Comparison of ENCODE assay signal across 13 cellular contexts in genomic region chr4:75715105-75715799, GRCh38. TPM values are rescaled to one million over a fixed set of nuclear protein-coding genes. Genes with fewer than 3 reads are reported as not detected.
DNase-seq lines count a peak whose midpoint lies in the region; ATAC-seq and TF ChIP-seq lines count a peak whose summit lies in the region.
"Had no signal": no experiment of that assay in that cellular context is flagged by ENCODE, and none has a peak within 500 bp of the region (broad histone marks: within the 10 kb centered on the region; RNA-seq: fewer than 3 reads in every experiment).

No MANE protein-coding gene starts in this region.

- no peak for TF ChIP-seq POLR2A in heart left ventricle (IDR thresholded peaks at IDR 0.05)
- TF ChIP-seq POLR2A in right lobe of liver (IDR thresholded peaks at IDR 0.05) = no peak

- H3K27ac ChIP-seq in right cardiac atrium (ENCODE audit: low read length) (peak overlapping the region; percentile 45), heart left ventricle (peak overlapping the region in 3 of 12 donors; percentile 24 to 32 (median 32)), right lobe of liver (no peak overlapping the region)

- no peaks in the 10 kb centered on the region for H3K9me3 Mint-ChIP-seq in brain
- H3K9me3 Mint-ChIP-seq: activated naive CD8-positive, alpha-beta T cell treated with anti-CD3 and anti-CD28 coated beads, Interleukin-2, amount 10 ng/mL, durations not matched to agents 7 days and 5 days; naive B cell had no signal

- H3K4me3 ChIP-seq in right cardiac atrium (ENCODE audit: low read length) (no peak overlapping the region), heart left ventricle (no peak overlapping the region), right lobe of liver (no peak overlapping the region)

- intact Hi-C loops in right cardiac atrium (cut with DNase I) (no loop called here), heart left ventricle (cut with DNase I) (loop anchor here in 1 of 10 donors (5.0 kb wide), 1 partner anchor 38 kb away; no protein-coding TSS in a partner anchor), right lobe of liver (cut with DNase I) (no loop called here)

- no peaks in the 10 kb centered on the region for H3K27me3 ChIP-seq in right cardiac atrium (ENCODE audit: control insufficient read depth, insufficient read depth)
- no peaks in the 10 kb centered on the region for H3K27me3 ChIP-seq in heart left ventricle
- H3K27me3 ChIP-seq in right lobe of liver = no peaks in the 10 kb centered on the region

- H3K9me3 ChIP-seq in right cardiac atrium (ENCODE audit: control insufficient read depth, low read length) = no peaks in the 10 kb centered on the region
- H3K9me3 ChIP-seq in heart left ventricle = no peaks in the 10 kb centered on the region
- no peaks in the 10 kb centered on the region for H3K9me3 ChIP-seq in right lobe of liver

- H3K27ac Mint-ChIP-seq in brain = peak overlapping the region in 4 of 5 experiments; percentile 66 to 94 (median 86)

- no peaks in the 10 kb centered on the region for H3K27me3 Mint-ChIP-seq in brain
- H3K27me3 Mint-ChIP-seq: activated naive CD8-positive, alpha-beta T cell treated with anti-CD3 and anti-CD28 coated beads, Interleukin-2, amount 10 ng/mL, durations not matched to agents 7 days and 5 days; naive B cell had no signal

- H3K4me1 ChIP-seq in right cardiac atrium (ENCODE audit: control insufficient read depth, insufficient read depth, low read length) (no peaks in the 10 kb centered on the region), heart left ventricle (peaks cover 0 to 24% (median 11%) of the 10 kb centered on the region in 12 donors), right lobe of liver (peaks cover 0 to 22% (median 8%) of the 10 kb centered on the region in 4 donors)

- no peak for TF ChIP-seq CTCF in heart left ventricle (IDR thresholded peaks at IDR 0.05)
- no peak for TF ChIP-seq CTCF in brain (conservative IDR thresholded peaks at IDR 0.05)
- no peak for TF ChIP-seq CTCF in right lobe of liver (IDR thresholded peaks at IDR 0.05)

- H3K4me1 Mint-ChIP-seq in brain = peaks cover 36% of the 10 kb centered on the region

- ATAC-seq in right cardiac atrium (peak in 1 of 2 donors; percentile 31), heart left ventricle (no peak), right lobe of liver (peak; percentile 52 to 80 (median 67)), GM18907 (IDR thresholded peaks at IDR 0.05; ENCODE audit: unreplicated experiment) (no peak), HG03280 (IDR thresholded peaks at IDR 0.05; ENCODE audit: unreplicated experiment) (no peak)

- peaks cover 26% of the 10 kb centered on the region for H3K36me3 Mint-ChIP-seq in brain
- H3K36me3 Mint-ChIP-seq: naive B cell had no signal

- 60% methylated on average over 4 of the region's 4 CpGs for WGBS in right cardiac atrium
- 58 to 72% (median 64%) methylated on average over 4 of the region's 4 CpGs for WGBS in heart left ventricle, 4 donors
- 31% methylated on average over 4 of the region's 4 CpGs for WGBS in right lobe of liver (ENCODE audit: insufficient coverage, low coverage, low lambda C conversion rate, missing lambda C conversion rate)

- H3K4me3 Mint-ChIP-seq in brain = peak overlapping the region in 3 of 5 experiments; percentile 13 to 62 (median 40)
- H3K4me3 Mint-ChIP-seq: activated naive CD8-positive, alpha-beta T cell treated with anti-CD3 and anti-CD28 coated beads, Interleukin-2, amount 10 ng/mL, durations not matched to agents 7 days and 5 days; naive B cell had no signal

- peaks cover 0 to 7% (median 0%) of the 10 kb centered on the region in 9 donors for H3K36me3 ChIP-seq in heart left ventricle
- H3K36me3 ChIP-seq in right lobe of liver = peaks cover 0 to 9% (median 0%) of the 10 kb centered on the region in 4 donors

- DNase-seq in right cardiac atrium (no peak), heart left ventricle (no peak), right lobe of liver (no peak), D341Med (ENCODE audit: low spot score) (no peak)
- no peak for DNase-seq in activated CD4-positive, CD25-positive, alpha-beta regulatory T cell treated with anti-CD3 and anti-CD28 coated beads, Interleukin-2, amount 50 U/mL, for 72 hours
- DNase-seq: activated naive CD8-positive, alpha-beta T cell treated with anti-CD3 and anti-CD28 coated beads, Interleukin-2, amount 10 ng/mL, durations not matched to agents 7 days and 5 days; glutamatergic neuron; naive B cell; NCI-H1694; stimulated activated CD4-positive, alpha-beta T cell treated with anti-CD3 and anti-CD28 coated beads, Interleukin-2, amount 100 ng/mL, for 48 hours had no signal

RNA-seq across cellular contexts. Expression of gene USO1, which starts 9.1 kb away (rescaled TPM):
- total RNA-seq in right cardiac atrium (100 to 1,000 TPM in 2 of 4 donors, 10 to 100 TPM in 2; 93.6 to 103 (median 99.1) TPM), heart left ventricle (10 to 100 TPM; 71.8 to 87.1 (median 77.3) TPM), right lobe of liver (10 to 100 TPM; 43.7 to 64.0 (median 49.4) TPM)
- polyA plus RNA-seq in right cardiac atrium (47.4 TPM), heart left ventricle (10 to 100 TPM; 28.6 to 70.0 TPM), brain (ENCODE audit: insufficient read depth, low read depth, low replicate concordance) (14.5 TPM)

RNA-seq across cellular contexts. Expression of gene G3BP2, which starts 42.0 kb away (rescaled TPM):
- total RNA-seq in right cardiac atrium (100 to 1,000 TPM in 1 of 4 donors, 10 to 100 TPM in 3; 79.5 to 124 (median 86.8) TPM), heart left ventricle (100 to 1,000 TPM in 2 of 9 donors, 10 to 100 TPM in 7; 70.8 to 126 (median 87.6) TPM), right lobe of liver (10 to 100 TPM; 47.6 to 68.9 (median 64.5) TPM)
- polyA plus RNA-seq in right cardiac atrium (22.3 TPM), heart left ventricle (10 to 100 TPM; 13.0 to 57.4 TPM), brain (ENCODE audit: insufficient read depth, low read depth, low replicate concordance) (54.2 TPM)

Comparison
In these comparisons a context has a peak if more than half of its experiments do, and no peak if none do; other contexts are left out.
1. ATAC-seq: peak in right lobe of liver (4 of 4); none in heart left ventricle (0 of 4), GM18907 (single experiment) and HG03280 (single experiment).